ENCODE assay signal across 1 cellular context in the genomic region with DNA sequence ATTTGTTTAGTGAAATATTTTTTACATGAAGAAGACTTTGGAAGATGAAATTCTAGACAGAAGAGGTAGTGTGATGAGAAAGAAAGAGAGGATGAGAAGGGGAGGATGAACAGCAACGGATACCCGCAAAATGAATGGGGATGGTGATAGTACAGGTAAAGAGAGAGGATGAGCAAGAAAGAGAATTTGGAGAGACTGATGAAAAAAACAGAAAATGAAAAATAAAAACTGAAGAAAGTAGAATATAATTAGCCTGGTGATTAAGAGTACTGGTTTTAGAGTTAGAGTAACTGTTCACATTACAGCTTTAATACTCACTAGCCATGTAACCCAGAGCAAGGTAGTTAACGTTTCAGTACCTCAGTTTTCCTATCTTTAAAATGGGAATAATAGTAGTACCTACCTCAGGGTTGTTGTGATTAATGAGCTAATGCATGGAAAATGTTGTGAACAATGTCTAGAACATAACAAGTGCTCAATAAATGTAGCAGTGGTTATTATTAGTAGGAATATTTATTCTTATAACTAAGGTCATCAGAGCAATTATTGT.
TF ChIP-seq lines count a peak whose summit lies in the region.

No MANE protein-coding gene starts in this region.

TF ChIP-seq in endothelial cell of umbilical vein, 7 proteins besides CTCF, POLR2A, EP300 and RAD21:
- TF ChIP-seq GATA2 (IDR thresholded peaks at IDR 0.05; ENCODE audit: insufficient read depth, insufficient read length, low read depth, low read length) (no peak), MYC (IDR thresholded peaks at IDR 0.05; ENCODE audit: low read depth, low read length) (no peak), EZH2 (IDR thresholded peaks at IDR 0.05; ENCODE audit: borderline replicate concordance, low read depth, low read length, severe bottlenecking) (no peak), JUN (IDR thresholded peaks at IDR 0.05; ENCODE audit: borderline replicate concordance, insufficient read depth, insufficient read length, low read depth) (no peak), FOS (IDR thresholded peaks at IDR 0.05; ENCODE audit: borderline replicate concordance, insufficient read depth, low read length) (no peak), POLR2AphosphoS5 (IDR thresholded peaks at IDR 0.05; ENCODE audit: insufficient read depth, low read depth, low read length) (no peak)
- TF ChIP-seq, protein P1, sequence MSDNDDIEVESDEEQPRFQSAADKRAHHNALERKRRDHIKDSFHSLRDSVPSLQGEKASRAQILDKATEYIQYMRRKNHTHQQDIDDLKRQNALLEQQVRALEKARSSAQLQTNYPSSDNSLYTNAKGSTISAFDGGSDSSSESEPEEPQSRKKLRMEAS (IDR thresholded peaks at IDR 0.05; ENCODE audit: insufficient read depth, insufficient read length), result no peak
